ENCODE assay signal across 1 cellular context in genomic region chr16:84096447-84097005, GRCh38.
TF ChIP-seq lines count a peak whose summit lies in the region.

No MANE protein-coding gene starts in this region.

TF ChIP-seq in HepG2, 621 proteins besides CTCF, POLR2A, EP300 and RAD21 (continued from another document and continues in another):
- TF ChIP-seq SNAPC4 (CRISPR knock-in tag; IDR thresholded peaks at IDR 0.05) (no peak), ZNF101 (CRISPR knock-in tag; IDR thresholded peaks at IDR 0.05; ENCODE audit: borderline replicate concordance, low read depth) (no peak), ZBTB14 (CRISPR knock-in tag; IDR thresholded peaks at IDR 0.05) (no peak), EHMT2 (IDR thresholded peaks at IDR 0.05; ENCODE audit: borderline replicate concordance, low read depth, low read length) (no peak), KDM3A (CRISPR knock-in tag; IDR thresholded peaks at IDR 0.05; ENCODE audit: low read depth) (0 out of 2 replicates have a peak, but pooled peaks have one; percentile 46), ZNF281 (CRISPR knock-in tag; IDR thresholded peaks at IDR 0.05; ENCODE audit: borderline replicate concordance) (no peak), ZNF563 (CRISPR knock-in tag; IDR thresholded peaks at IDR 0.05) (no peak), KDM2A (CRISPR knock-in tag; IDR thresholded peaks at IDR 0.05; ENCODE audit: borderline replicate concordance, low read depth) (peak; percentile 39; the same call in 1 of the 2 replicates), AFF4 (CRISPR knock-in tag; IDR thresholded peaks at IDR 0.05) (no peak), GATAD1 (CRISPR knock-in tag; IDR thresholded peaks at IDR 0.05) (no peak; the same call in 1 of the 2 replicates), ZNF232 (CRISPR knock-in tag; IDR thresholded peaks at IDR 0.05; ENCODE audit: borderline replicate concordance) (no peak), HNF1B (CRISPR knock-in tag; IDR thresholded peaks at IDR 0.05) (peak; percentile 59; the same call in 1 of the 2 replicates), ZNF672 (CRISPR knock-in tag; IDR thresholded peaks at IDR 0.05) (no peak), BRF2 (CRISPR knock-in tag; IDR thresholded peaks at IDR 0.05) (no peak), NR2F2 (IDR thresholded peaks at IDR 0.05; ENCODE audit: borderline replicate concordance, low read depth) (peak; percentile 57; the same call in 1 of the 2 replicates), MAF1 (CRISPR knock-in tag; IDR thresholded peaks at IDR 0.05; ENCODE audit: borderline replicate concordance) (no peak), ZNF564 (CRISPR knock-in tag; IDR thresholded peaks at IDR 0.05) (no peak), ZNF597 (CRISPR knock-in tag; IDR thresholded peaks at IDR 0.05) (no peak), PRDM10 (CRISPR knock-in tag; IDR thresholded peaks at IDR 0.05; ENCODE audit: low read depth) (peak; percentile 79; the same call in 1 of the 2 replicates), ZNF629 (CRISPR knock-in tag; conservative IDR thresholded peaks at IDR 0.05) (peak; percentile 98), ELK4 (CRISPR knock-in tag; IDR thresholded peaks at IDR 0.05; ENCODE audit: borderline replicate concordance) (no peak), DMTF1 (CRISPR knock-in tag; IDR thresholded peaks at IDR 0.05) (no peak), FIP1L1 (IDR thresholded peaks at IDR 0.05; ENCODE audit: borderline replicate concordance, insufficient read depth, low read depth, low read length) (no peak), RFXANK (CRISPR knock-in tag; IDR thresholded peaks at IDR 0.05) (no peak), ZKSCAN1 (IDR thresholded peaks at IDR 0.05; ENCODE audit: low read length) (no peak), HNRNPH1 (optimal IDR thresholded peaks at IDR 0.05; ENCODE audit: low read depth, low read length) (no peak), RCOR2 (CRISPR knock-in tag; IDR thresholded peaks at IDR 0.05) (peak; percentile 94), ZNF496 (CRISPR knock-in tag; IDR thresholded peaks at IDR 0.05; ENCODE audit: insufficient replicate concordance) (no peak)
